In genomic region chr1:11279152-11279551, GRCh38 we compare ENCODE assay signal across 18 cellular contexts. TPM values are rescaled to one million over a fixed set of nuclear protein-coding genes. Genes with fewer than 3 reads are reported as not detected.
DNase-seq lines count a peak whose midpoint lies in the region; ATAC-seq, FAIRE-seq and TF ChIP-seq lines count a peak whose summit lies in the region.
"Had no signal": no experiment of that assay in that cellular context is flagged by ENCODE, and none has a peak within 500 bp of the region (broad histone marks: within the 10 kb centered on the region; RNA-seq: fewer than 3 reads in every experiment).

No MANE protein-coding gene starts in this region.

- no peaks in the 10 kb centered on the region for H3K27me3 Mint-ChIP-seq in T-cell
- no peaks in the 10 kb centered on the region for H3K27me3 Mint-ChIP-seq in activated naive CD8-positive, alpha-beta T cell treated with anti-CD3 and anti-CD28 coated beads, Interleukin-2, amount 50 U/mL, for 24 hours
- no peaks in the 10 kb centered on the region for H3K27me3 Mint-ChIP-seq in stimulated activated memory B cell treated with anti-CD40 and anti-IgM and Interleukin-4, amounts not matched to agents 10 μg/mL and 1 μg/mL and 100 μg/mL, for 72 hours
- H3K27me3 Mint-ChIP-seq: CD4-positive, CD25-positive, alpha-beta regulatory T cell had no signal

- H3K4me1 Mint-ChIP-seq in T-cell, result peaks cover 86 to 91% (median 89%) of the 10 kb centered on the region in 3 donors
- peaks cover 80% of the 10 kb centered on the region for H3K4me1 Mint-ChIP-seq in activated naive CD8-positive, alpha-beta T cell treated with anti-CD3 and anti-CD28 coated beads, Interleukin-2, amount 50 U/mL, for 24 hours
- H3K4me1 Mint-ChIP-seq in stimulated activated memory B cell treated with anti-CD40 and anti-IgM and Interleukin-4, amounts not matched to agents 10 μg/mL and 1 μg/mL and 100 μg/mL, for 72 hours, result peaks cover 66% of the 10 kb centered on the region

- in situ Hi-C loops in HepG2 (cut with HindIII; ENCODE audit: extremely low pct_ligation_motif_present, low pct_unique_long_range_greater_than_20kb), result no loop called here

- peaks cover 33% of the 10 kb centered on the region for H3K79me2 ChIP-seq in HepG2 (ENCODE audit: insufficient read depth, low read length)

- H3K27ac ChIP-seq in HepG2 (ENCODE audit: extremely low read length, insufficient read depth, low read length) (no peak overlapping the region), right lobe of liver (no peak overlapping the region)
- H3K27ac ChIP-seq: SJSA1 had no signal

- peak overlapping the region in 1 of 3 donors; percentile 69 for H3K4me3 Mint-ChIP-seq in T-cell
- no peak overlapping the region for H3K4me3 Mint-ChIP-seq in activated naive CD8-positive, alpha-beta T cell treated with anti-CD3 and anti-CD28 coated beads, Interleukin-2, amount 50 U/mL, for 24 hours
- no peak overlapping the region for H3K4me3 Mint-ChIP-seq in stimulated activated memory B cell treated with anti-CD40 and anti-IgM and Interleukin-4, amounts not matched to agents 10 μg/mL and 1 μg/mL and 100 μg/mL, for 72 hours
- H3K4me3 Mint-ChIP-seq: H9 had no signal

- H3K9ac ChIP-seq in HepG2 (ENCODE audit: insufficient read depth, low read depth, low read length), result no peak overlapping the region

- DNase-seq in HepG2 (ENCODE audit: low spot score) (no peak), right lobe of liver (no peak), T-cell (no peak), middle frontal gyrus (ENCODE audit: extremely low spot score, low spot score) (no peak), SW480 (ENCODE audit: low spot score) (no peak)
- no peak for DNase-seq in activated naive CD8-positive, alpha-beta T cell treated with anti-CD3 and anti-CD28 coated beads, Interleukin-2, amount 50 U/mL, for 24 hours
- DNase-seq: ACHN; AML-193; CD4-positive, CD25-positive, alpha-beta regulatory T cell; H9; NCI-H1417 treated with DMSO at 0.1 percent for 48 hours; NCI-H2029; NCI-H2171 treated with DMSO at 0.1 percent for 48 hours; NCI-H510A; NCI-H82 had no signal

- intact Hi-C loops in HepG2 (cut with micrococcal nuclease; ENCODE audit: unreplicated experiment), result no loop called here
- intact Hi-C loops in right lobe of liver (cut with DNase I), result no loop called here

- H3K4me3 ChIP-seq in HepG2 (replicated peaks in 1 of 3; ENCODE audit: insufficient read depth in 1 of 3, low read depth in 2 of 3, low read length in 3 of 3) (no peak overlapping the region), right lobe of liver (no peak overlapping the region)
- H3K4me3 ChIP-seq: SJSA1 had no signal

- no peak for FAIRE-seq in HepG2 (lab: Jason Lieb, UNC)

- TF ChIP-seq CTCF in HepG2 (CRISPR knock-in tag; IDR thresholded peaks at IDR 0.05) (no peak), right lobe of liver (IDR thresholded peaks at IDR 0.05) (no peak)

- POLR2A ChIA-PET in HepG2 (lab: Yijun Ruan, JAX) (interaction anchor here (1.2 kb wide), 1 partner anchor 22 kb away, joined by 3 read pairs; no protein-coding TSS in a partner anchor), T-cell (lab: Charles Lee) (no interaction called here)

- no peak overlapping the region for H2AFZ ChIP-seq in HepG2 (ENCODE audit: low read length)

- CTCF ChIA-PET in HepG2 (lab: Yijun Ruan, JAX; ENCODE audit: low intra/inter-chr PET ratio, low total read pairs), result no interaction called here
- CTCF ChIA-PET in T-cell (lab: Charles Lee), result interaction anchor here in 1 of 2 donors (0.5 kb wide), 1 partner anchor 1285 kb away, joined by 4 read pairs; no protein-coding TSS in a partner anchor

- no peaks in the 10 kb centered on the region for H3K9me3 Mint-ChIP-seq in T-cell
- H3K9me3 Mint-ChIP-seq in activated naive CD8-positive, alpha-beta T cell treated with anti-CD3 and anti-CD28 coated beads, Interleukin-2, amount 50 U/mL, for 24 hours, result no peaks in the 10 kb centered on the region
- no peaks in the 10 kb centered on the region for H3K9me3 Mint-ChIP-seq in stimulated activated memory B cell treated with anti-CD40 and anti-IgM and Interleukin-4, amounts not matched to agents 10 μg/mL and 1 μg/mL and 100 μg/mL, for 72 hours
- H3K9me3 Mint-ChIP-seq: CD4-positive, CD25-positive, alpha-beta regulatory T cell; H9 had no signal

- H3K4me1 ChIP-seq in HepG2 (ENCODE audit: insufficient read depth, low read length), result peaks cover 21% of the 10 kb centered on the region
- H3K4me1 ChIP-seq in right lobe of liver, result peaks cover 0 to 24% (median 5%) of the 10 kb centered on the region in 4 donors

- no peak for TF ChIP-seq EP300 in HepG2 (IDR thresholded peaks at IDR 0.05; ENCODE audit: low read depth in 2 of 2, low read length in 2 of 2)
- TF ChIP-seq EP300 in HepG2 (CRISPR knock-in tag; IDR thresholded peaks at IDR 0.05; ENCODE audit: borderline replicate concordance), result no peak

- BruUV-seq in HepG2 (replicated peaks; lab: Mats Ljungman, UMichigan), result no TSS peak

- H3K36me3 Mint-ChIP-seq in T-cell, result peaks cover 40% of the 10 kb centered on the region
- peaks cover 64% of the 10 kb centered on the region for H3K36me3 Mint-ChIP-seq in activated naive CD8-positive, alpha-beta T cell treated with anti-CD3 and anti-CD28 coated beads, Interleukin-2, amount 50 U/mL, for 24 hours (ENCODE audit: low read depth)
- peaks cover 54% of the 10 kb centered on the region for H3K36me3 Mint-ChIP-seq in stimulated activated memory B cell treated with anti-CD40 and anti-IgM and Interleukin-4, amounts not matched to agents 10 μg/mL and 1 μg/mL and 100 μg/mL, for 72 hours

- H4K20me1 ChIP-seq in HepG2 (ENCODE audit: insufficient read depth, low read length), result no peaks in the 10 kb centered on the region

- no peak for TF ChIP-seq RAD21 in HepG2 (CRISPR knock-in tag; IDR thresholded peaks at IDR 0.05)

- ATAC-seq in HepG2, result no peak
- no peak for ATAC-seq in right lobe of liver
- no peak for ATAC-seq in T-cell (replicated peaks in 1 of 4)
- ATAC-seq in activated naive CD8-positive, alpha-beta T cell treated with anti-CD3 and anti-CD28 coated beads, Interleukin-2, amount 50 U/mL, for 24 hours, result no peak
- ATAC-seq in stimulated activated memory B cell treated with anti-CD40 and anti-IgM and Interleukin-4, amounts not matched to agents 10 μg/mL and 1 μg/mL and 100 μg/mL, for 72 hours, result no peak
- ATAC-seq in GM18909 (IDR thresholded peaks at IDR 0.05; ENCODE audit: poor library complexity, unreplicated experiment), result no peak

- H3K36me3 ChIP-seq in HepG2 (replicated peaks in 1 of 2; ENCODE audit: control insufficient read depth in 1 of 2, insufficient read depth in 2 of 2, low read length in 2 of 2) (peaks cover 17 to 24% of the 10 kb centered on the region in 2 experiments), right lobe of liver (peaks cover 0 to 13% (median 1%) of the 10 kb centered on the region in 4 donors)

- TF ChIP-seq POLR2A in HepG2 (IDR thresholded peaks at IDR 0.05; ENCODE audit: insufficient read depth in 1 of 2, low read depth in 2 of 2, low read length in 2 of 2) (no peak), right lobe of liver (IDR thresholded peaks at IDR 0.05) (no peak)

- H3K4me2 ChIP-seq in HepG2 (ENCODE audit: low read depth, low read length), result no peak overlapping the region

- no peaks in the 10 kb centered on the region for H3K9me3 ChIP-seq in HepG2 (ENCODE audit: low read length)
- no peaks in the 10 kb centered on the region for H3K9me3 ChIP-seq in right lobe of liver
- H3K9me3 ChIP-seq: SJSA1 had no signal

- peak overlapping the region; percentile 88 to 99 for H3K27ac Mint-ChIP-seq in T-cell
- H3K27ac Mint-ChIP-seq in activated naive CD8-positive, alpha-beta T cell treated with anti-CD3 and anti-CD28 coated beads, Interleukin-2, amount 50 U/mL, for 24 hours, result peak overlapping the region; percentile 81
- peak overlapping the region; percentile 83 for H3K27ac Mint-ChIP-seq in stimulated activated memory B cell treated with anti-CD40 and anti-IgM and Interleukin-4, amounts not matched to agents 10 μg/mL and 1 μg/mL and 100 μg/mL, for 72 hours
- H3K27ac Mint-ChIP-seq: H9 had no signal

- 94% methylated on average over 5 of the region's 5 CpGs for WGBS in HepG2 (ENCODE audit: low lambda C conversion rate)
- 86% methylated on average over 5 of the region's 5 CpGs for WGBS in right lobe of liver (ENCODE audit: insufficient coverage, low coverage, low lambda C conversion rate, missing lambda C conversion rate)

- H3K27me3 ChIP-seq in HepG2 (ENCODE audit: control insufficient read depth in 1 of 2, insufficient read depth in 2 of 2, low read length in 2 of 2), result no peaks in the 10 kb centered on the region
- no peaks in the 10 kb centered on the region for H3K27me3 ChIP-seq in right lobe of liver
- H3K27me3 ChIP-seq: SJSA1 had no signal

RNA-seq across cellular contexts. Expression of gene UBIAD1, which starts 6.2 kb away (rescaled TPM):
- total RNA-seq in HepG2 (2016; rRNA removed; fragmentation: Illumina TruSeq; extraction: Trizol), result 12.5 and 16.9 TPM in 2 replicates
- total RNA-seq in HepG2 (2016; cell fraction: cytosol; rRNA removed; fragmentation: Illumina TruSeq; extraction: Trizol; ENCODE audit: low read depth), result 6.6 and 9.0 TPM in 2 replicates
- 11.8 and 16.7 TPM in 2 replicates for total RNA-seq in HepG2 (2016; cell fraction: insoluble cytoplasmic fraction; rRNA removed; fragmentation: Illumina TruSeq; extraction: Trizol)
- 16.7 and 19.6 TPM in 2 replicates for total RNA-seq in HepG2 (2016; cell fraction: membrane; rRNA removed; fragmentation: Illumina TruSeq; extraction: Trizol)
- total RNA-seq in HepG2 (2016; cell fraction: nucleus; rRNA removed; fragmentation: Illumina TruSeq; extraction: Trizol), result 15.4 and 18.2 TPM in 2 replicates
- polyA plus RNA-seq in HepG2 (2011; rRNA removed), result 20.4 and 26.4 TPM in 2 replicates
- polyA plus RNA-seq in HepG2 (2011; cell fraction: cytosol; rRNA removed), result 26.0 and 30.7 TPM in 2 replicates
- 13.0 and 15.2 TPM in 2 replicates for polyA plus RNA-seq in HepG2 (2011; cell fraction: nucleus; rRNA removed)
- 16.7 and 21.0 TPM in 2 replicates for polyA plus RNA-seq in HepG2 (2012)
- 10.3 and 13.3 TPM in 2 replicates for polyA plus RNA-seq in HepG2 (2016; cell fraction: cytosol; fragmentation: Illumina TruSeq; extraction: Trizol; ENCODE audit: low read depth)
- polyA plus RNA-seq in HepG2 (2016; cell fraction: insoluble cytoplasmic fraction; fragmentation: Illumina TruSeq; extraction: Trizol; ENCODE audit: low read depth), result 14.5 and 14.6 TPM in 2 replicates
- polyA plus RNA-seq in HepG2 (2016; cell fraction: membrane; fragmentation: Illumina TruSeq; extraction: Trizol; ENCODE audit: low read depth), result 18.4 and 18.5 TPM in 2 replicates
- 22.3 and 23.0 TPM in 2 replicates for polyA plus RNA-seq in HepG2 (2016; cell fraction: nucleus; fragmentation: Illumina TruSeq; extraction: Trizol; ENCODE audit: insufficient read depth, low read depth)
- polyA minus RNA-seq in HepG2 (2011; rRNA and poly(A)+ RNA removed; ENCODE audit: low replicate concordance), result 82.2 and 86.5 TPM in 2 replicates
- 15.1 and 19.1 TPM in 2 replicates for polyA minus RNA-seq in HepG2 (2011; cell fraction: cytosol; rRNA and poly(A)+ RNA removed)
- 20.9 and 32.3 TPM in 2 replicates for polyA minus RNA-seq in HepG2 (2011; cell fraction: nucleus; rRNA and poly(A)+ RNA removed)
- 10 to 100 TPM in 3 of 6 experiments, 1 to 10 TPM in 3; 7.0 to 11.4 (median 9.7) TPM for total RNA-seq in right lobe of liver
- 10 to 100 TPM; 21.1 to 52.1 (median 34.1) TPM for total RNA-seq in T-cell

RNA-seq across cellular contexts. Expression of gene MTOR, which starts 16.8 kb away (rescaled TPM):
- total RNA-seq in HepG2 (2016; rRNA removed; fragmentation: Illumina TruSeq; extraction: Trizol) (34.6 and 42.8 TPM in 2 replicates), right lobe of liver (10 to 100 TPM; 25.1 to 35.3 (median 32.4) TPM), T-cell (10 to 100 TPM; 41.7 to 45.1 (median 43.6) TPM)
- 4.0 and 6.0 TPM in 2 replicates for total RNA-seq in HepG2 (2016; cell fraction: cytosol; rRNA removed; fragmentation: Illumina TruSeq; extraction: Trizol; ENCODE audit: low read depth)
- total RNA-seq in HepG2 (2016; cell fraction: insoluble cytoplasmic fraction; rRNA removed; fragmentation: Illumina TruSeq; extraction: Trizol), result 33.1 and 42.1 TPM in 2 replicates
- total RNA-seq in HepG2 (2016; cell fraction: membrane; rRNA removed; fragmentation: Illumina TruSeq; extraction: Trizol), result 13.4 and 15.1 TPM in 2 replicates
- total RNA-seq in HepG2 (2016; cell fraction: nucleus; rRNA removed; fragmentation: Illumina TruSeq; extraction: Trizol), result 32.1 and 40.4 TPM in 2 replicates
- 24.6 and 31.8 TPM in 2 replicates for polyA plus RNA-seq in HepG2 (2011; rRNA removed)
- 13.3 and 19.3 TPM in 2 replicates for polyA plus RNA-seq in HepG2 (2011; cell fraction: cytosol; rRNA removed)
- 56.0 and 61.6 TPM in 2 replicates for polyA plus RNA-seq in HepG2 (2011; cell fraction: nucleus; rRNA removed)
- polyA plus RNA-seq in HepG2 (2012), result 21.0 and 29.9 TPM in 2 replicates
- 1.9 TPM in 2 replicates for polyA plus RNA-seq in HepG2 (2016; cell fraction: cytosol; fragmentation: Illumina TruSeq; extraction: Trizol; ENCODE audit: low read depth)
- polyA plus RNA-seq in HepG2 (2016; cell fraction: insoluble cytoplasmic fraction; fragmentation: Illumina TruSeq; extraction: Trizol; ENCODE audit: low read depth), result 30.4 and 35.7 TPM in 2 replicates
- polyA plus RNA-seq in HepG2 (2016; cell fraction: membrane; fragmentation: Illumina TruSeq; extraction: Trizol; ENCODE audit: low read depth), result 4.5 and 5.1 TPM in 2 replicates
- polyA plus RNA-seq in HepG2 (2016; cell fraction: nucleus; fragmentation: Illumina TruSeq; extraction: Trizol; ENCODE audit: insufficient read depth, low read depth), result 59.3 and 65.9 TPM in 2 replicates
- polyA minus RNA-seq in HepG2 (2011; rRNA and poly(A)+ RNA removed; ENCODE audit: low replicate concordance), result 65.6 and 122 TPM in 2 replicates
- 25.7 and 31.9 TPM in 2 replicates for polyA minus RNA-seq in HepG2 (2011; cell fraction: cytosol; rRNA and poly(A)+ RNA removed)
- 38.4 and 55.1 TPM in 2 replicates for polyA minus RNA-seq in HepG2 (2011; cell fraction: nucleus; rRNA and poly(A)+ RNA removed)
